ENCODE assay signal across 1 cellular context in the genomic region with DNA sequence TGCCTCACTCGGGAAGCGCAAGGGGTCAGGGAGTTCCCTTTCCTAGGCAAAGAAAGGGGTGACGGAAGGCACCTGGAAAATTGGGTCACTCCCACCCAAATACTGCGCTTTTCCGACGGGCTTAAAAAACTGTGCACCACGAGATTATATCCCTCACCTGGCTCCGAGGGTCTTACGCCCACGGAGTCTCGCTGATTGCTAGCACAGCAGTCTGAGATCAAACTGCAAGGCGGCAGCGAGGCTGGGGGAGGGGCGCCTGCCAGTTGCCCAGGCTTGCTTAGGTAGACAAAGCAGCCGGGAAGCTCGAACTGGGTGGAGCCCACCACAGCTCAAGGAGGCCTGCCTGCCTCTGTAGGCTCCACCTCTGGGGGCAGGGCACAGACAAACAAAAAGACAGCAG. TPM values are rescaled to one million over a fixed set of nuclear protein-coding genes. Genes with fewer than 3 reads are reported as not detected.
"Had no signal": no experiment of that assay in that cellular context is flagged by ENCODE, and none has a peak within 500 bp of the region (broad histone marks: within the 10 kb centered on the region; RNA-seq: fewer than 3 reads in every experiment).

No MANE protein-coding gene starts in this region.

RNA-seq across cellular contexts. Expression of gene DOCK1, which starts 23.2 kb away (rescaled TPM):
- total RNA-seq: activated CD8-positive, alpha-beta T cell treated with anti-CD3 and anti-CD28 coated beads, Interleukin-2, amount 10 ng/mL, durations not matched to agents 7 days and 5 days had no signal
